Comparison of ENCODE assay signal across 19 cellular contexts in genomic region chr3:178257491-178257890, GRCh38.
"Had no signal": no experiment of that assay in that cellular context is flagged by ENCODE, and none has a peak within 500 bp of the region (broad histone marks: within the 10 kb centered on the region; RNA-seq: fewer than 3 reads in every experiment).

No MANE protein-coding gene starts in this region.

- H3K36me3 ChIP-seq: right atrium auricular region, sigmoid colon, tibial nerve, upper lobe of right lung, vagina had no signal

- H3K9me3 Mint-ChIP-seq: naive thymus-derived CD4-positive, alpha-beta T cell; nephron progenitor cell; stimulated activated naive B cell treated with anti-CD40 and anti-IgM and Interleukin-4, amounts not matched to agents 10 μg/mL and 1 μg/mL and 100 μg/mL, for 72 hours; stimulated activated naive CD8-positive, alpha-beta T cell treated with anti-CD3 and anti-CD28 coated beads, Interleukin-15, amount 100 ng/mL, for 72 hours had no signal

- H3K79me2 ChIP-seq: hepatocyte had no signal

- H3K4me3 Mint-ChIP-seq: naive thymus-derived CD4-positive, alpha-beta T cell; nephron progenitor cell; stimulated activated naive B cell treated with anti-CD40 and anti-IgM and Interleukin-4, amounts not matched to agents 10 μg/mL and 1 μg/mL and 100 μg/mL, for 72 hours; stimulated activated naive CD8-positive, alpha-beta T cell treated with anti-CD3 and anti-CD28 coated beads, Interleukin-15, amount 100 ng/mL, for 72 hours had no signal

- H3K27me3 ChIP-seq: hepatocyte, right atrium auricular region, sigmoid colon, testis, tibial nerve, upper lobe of right lung, vagina had no signal

- DNase-seq: dermis blood vessel endothelial cell; foreskin melanocyte; head of caudate nucleus; kidney glomerular epithelial cell; mesendoderm; naive thymus-derived CD4-positive, alpha-beta T cell; nephron progenitor cell; sigmoid colon; stimulated activated CD4-positive, alpha-beta T cell treated with anti-CD3 and anti-CD28 coated beads, Interleukin-2, amount 100 ng/mL, for 24 hours; stimulated activated CD4-positive, alpha-beta T cell treated with anti-CD3 and anti-CD28 coated beads, Interleukin-4, amount 100 ng/mL, for 4 hours; stimulated activated naive B cell treated with anti-CD40 and anti-IgM and Interleukin-4, amounts not matched to agents 10 μg/mL and 1 μg/mL and 100 μg/mL, for 72 hours; stimulated activated naive CD8-positive, alpha-beta T cell treated with anti-CD3 and anti-CD28 coated beads, Interleukin-15, amount 100 ng/mL, for 72 hours; testis; upper lobe of right lung had no signal

- H3K4me1 ChIP-seq: right atrium auricular region, testis, upper lobe of right lung had no signal

- H3K36me3 Mint-ChIP-seq: naive thymus-derived CD4-positive, alpha-beta T cell; stimulated activated naive B cell treated with anti-CD40 and anti-IgM and Interleukin-4, amounts not matched to agents 10 μg/mL and 1 μg/mL and 100 μg/mL, for 72 hours had no signal

- H3K27me3 Mint-ChIP-seq: stimulated activated naive B cell treated with anti-CD40 and anti-IgM and Interleukin-4, amounts not matched to agents 10 μg/mL and 1 μg/mL and 100 μg/mL, for 72 hours; stimulated activated naive CD8-positive, alpha-beta T cell treated with anti-CD3 and anti-CD28 coated beads, Interleukin-15, amount 100 ng/mL, for 72 hours had no signal

- H3K4me2 ChIP-seq: hepatocyte had no signal

- H3K27ac ChIP-seq: hepatocyte, right atrium auricular region, sigmoid colon, skin epidermis, testis, tibial nerve, upper lobe of right lung, vagina had no signal

- H3K4me3 ChIP-seq: hepatocyte, right atrium auricular region, sigmoid colon, skin epidermis, testis, tibial nerve, upper lobe of right lung, vagina had no signal

- ATAC-seq: naive thymus-derived CD4-positive, alpha-beta T cell; stimulated activated naive B cell treated with anti-CD40 and anti-IgM and Interleukin-4, amounts not matched to agents 10 μg/mL and 1 μg/mL and 100 μg/mL, for 72 hours; stimulated activated naive CD8-positive, alpha-beta T cell treated with anti-CD3 and anti-CD28 coated beads, Interleukin-15, amount 100 ng/mL, for 72 hours; upper lobe of right lung had no signal

- H3K27ac Mint-ChIP-seq: naive thymus-derived CD4-positive, alpha-beta T cell; nephron progenitor cell; stimulated activated naive B cell treated with anti-CD40 and anti-IgM and Interleukin-4, amounts not matched to agents 10 μg/mL and 1 μg/mL and 100 μg/mL, for 72 hours; stimulated activated naive CD8-positive, alpha-beta T cell treated with anti-CD3 and anti-CD28 coated beads, Interleukin-15, amount 100 ng/mL, for 72 hours had no signal

- H3K4me1 Mint-ChIP-seq: naive thymus-derived CD4-positive, alpha-beta T cell; stimulated activated naive B cell treated with anti-CD40 and anti-IgM and Interleukin-4, amounts not matched to agents 10 μg/mL and 1 μg/mL and 100 μg/mL, for 72 hours; stimulated activated naive CD8-positive, alpha-beta T cell treated with anti-CD3 and anti-CD28 coated beads, Interleukin-15, amount 100 ng/mL, for 72 hours had no signal

- H2AFZ ChIP-seq: hepatocyte had no signal

- H3K9me3 ChIP-seq: right atrium auricular region, sigmoid colon, testis, tibial nerve, upper lobe of right lung, vagina had no signal
